Comparison of ENCODE assay signal across 6 cellular contexts in the genomic region with DNA sequence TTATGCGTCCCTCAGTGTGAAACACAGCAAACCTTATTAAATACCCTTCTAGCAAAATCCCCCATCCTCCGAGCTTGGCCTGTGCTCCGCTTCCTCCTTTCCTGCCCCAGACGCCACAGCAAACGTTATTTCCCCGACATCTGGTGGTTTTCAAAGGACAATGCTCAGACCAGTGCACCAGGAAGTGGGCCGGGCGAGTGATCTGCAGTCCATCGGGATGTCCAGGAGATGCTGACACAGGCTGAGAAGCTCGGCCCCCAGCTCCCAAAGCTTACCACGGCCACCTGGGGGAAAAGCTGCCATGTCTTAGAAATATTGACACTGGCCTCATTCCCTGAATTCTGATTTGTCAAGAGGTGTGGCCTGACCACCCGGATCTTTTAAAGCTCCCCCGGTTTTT.
"Had no signal": no experiment of that assay in that cellular context is flagged by ENCODE, and none has a peak within 500 bp of the region (broad histone marks: within the 10 kb centered on the region; RNA-seq: fewer than 3 reads in every experiment).

No MANE protein-coding gene starts in this region.

- DNase-seq: H9, HFFc6, IMR-90 had no signal

- H3K4me3 ChIP-seq: GM23338, K562 had no signal

- ATAC-seq: GM23338, HCT116, K562 had no signal
